Comparison of ENCODE assay signal across 21 cellular contexts in the genomic region with DNA sequence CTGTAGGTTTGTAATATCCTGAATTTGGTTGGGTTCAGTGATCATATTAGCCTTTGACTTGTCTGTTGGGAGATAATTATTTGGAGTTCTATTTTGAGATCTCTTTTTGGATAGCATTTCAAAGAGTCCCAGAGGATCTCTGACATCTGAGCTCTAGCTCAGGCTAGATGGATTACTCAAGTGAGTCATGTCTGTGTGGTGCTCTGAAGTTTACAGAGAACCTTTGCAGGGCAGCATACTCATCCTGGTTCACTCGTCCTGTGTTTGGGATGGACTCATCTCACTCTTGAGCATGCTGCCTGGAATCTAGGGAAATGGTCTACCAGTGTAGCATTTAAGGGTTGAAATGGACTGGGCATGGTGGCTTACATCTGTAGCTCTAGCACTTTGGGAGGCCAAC. TPM values are rescaled to one million over a fixed set of nuclear protein-coding genes. Genes with fewer than 3 reads are reported as not detected.
A peak's percentile ranks its signal among the peaks of the same experiment; 100 is the strongest.
DNase-seq lines count a peak whose midpoint lies in the region; ATAC-seq lines count a peak whose summit lies in the region.
"Had no signal": no experiment of that assay in that cellular context is flagged by ENCODE, and none has a peak within 500 bp of the region (broad histone marks: within the 10 kb centered on the region; RNA-seq: fewer than 3 reads in every experiment).

No MANE protein-coding gene starts in this region.

- no peaks in the 10 kb centered on the region for H3K9me3 ChIP-seq in GM23248 (ENCODE audit: low read depth)
- H3K9me3 ChIP-seq: sigmoid colon, testis had no signal

- 16 to 20% methylated on average over 1 of the region's 1 CpG for WGBS in GM23248 (ENCODE audit: low coverage in 1 of 2, low lambda C conversion rate in 2 of 2, missing lambda C conversion rate in 2 of 2), 2 experiments

- in situ Hi-C loops in GM23248 (cut with MboI): no loop called here

- no peak overlapping the region for H3K9ac ChIP-seq in GM23248
- H3K9ac ChIP-seq: KMS-11, parathyroid adenoma had no signal

- no peaks in the 10 kb centered on the region for H4K20me1 ChIP-seq in GM23248 (ENCODE audit: insufficient read depth)

- H3K27ac ChIP-seq in GM23248: no peak overlapping the region
- H3K27ac ChIP-seq: KMS-11, parathyroid adenoma, PC-9, sigmoid colon, testis had no signal

- H3K4me2 ChIP-seq in GM23248 (ENCODE audit: unreplicated experiment): no peak overlapping the region
- H3K4me2 ChIP-seq: KMS-11, PC-9 had no signal

- no peaks in the 10 kb centered on the region for H3K9me2 ChIP-seq in GM23248 (ENCODE audit: insufficient read depth)

- peaks cover 8% of the 10 kb centered on the region for H3K4me1 ChIP-seq in GM23248 (ENCODE audit: insufficient read depth)
- H3K4me1 ChIP-seq: parathyroid adenoma had no signal

- peaks cover 9% of the 10 kb centered on the region; the same call in 1 of the 2 replicates for H3K79me2 ChIP-seq in GM23248 (ENCODE audit: insufficient read depth)
- H3K79me2 ChIP-seq: parathyroid adenoma had no signal

- no peaks in the 10 kb centered on the region for H3K27me3 ChIP-seq in GM23248 (replicated peaks; ENCODE audit: insufficient read depth)
- H3K27me3 ChIP-seq: sigmoid colon, testis had no signal

- H2AFZ ChIP-seq in GM23248: no peak overlapping the region
- H2AFZ ChIP-seq: parathyroid adenoma, PC-9 had no signal

- H3F3A ChIP-seq in GM23248 (ENCODE audit: insufficient read depth): peaks cover 30% of the 10 kb centered on the region

- no peak for ATAC-seq in GM21825 (IDR thresholded peaks at IDR 0.05; ENCODE audit: unreplicated experiment)
- no peak for ATAC-seq in HG02870 (IDR thresholded peaks at IDR 0.05; ENCODE audit: unreplicated experiment)
- ATAC-seq in GM19395 (IDR thresholded peaks at IDR 0.05; ENCODE audit: unreplicated experiment): no peak

- no peak overlapping the region for H3K4me3 ChIP-seq in GM23248
- H3K4me3 ChIP-seq: PC-9, sigmoid colon, testis had no signal

- DNase-seq in A172 (ENCODE audit: low spot score) (peak; percentile 10), GM23248 (peak; percentile 58), amniotic epithelial cell (ENCODE audit: low read depth) (peak; percentile 28), hepatic stellate cell (ENCODE audit: low spot score) (peak; percentile 27), iPS-NIHi11 (ENCODE audit: low spot score) (no peak)
- DNase-seq: activated CD4-positive, alpha-beta T cell treated with anti-CD3 and anti-CD28 coated beads, Interleukin-2, amount 50 U/mL, for 4 hours; DMS 273 treated with DMSO at 0.1 percent for 48 hours; GDM1; NCI-H187 treated with DMSO at 0.1 percent for 48 hours; NCI-H2227 treated with DMSO at 0.1 percent for 48 hours; NCI-H82; PC-9; sigmoid colon; testis had no signal

- H3K36me3 ChIP-seq in GM23248 (ENCODE audit: low read depth): peaks cover 87% of the 10 kb centered on the region

RNA-seq across cellular contexts. Expression of a gene that starts 29.4 kb away (rescaled TPM):
- 0.12 and 0.22 TPM in 2 replicates for total RNA-seq in A172 (2014; rRNA removed; shearing (Covaris generic))
- not detected in 2 replicates for total RNA-seq in GM23248 (2014; rRNA removed; shearing (Covaris generic))
- polyA plus RNA-seq in GM23248 (2016; fragmentation: Nextera tagmentation; extraction: Ambion mirVana): not detected in 2 replicates
- total RNA-seq: SK-MEL-5 had no signal
- polyA plus RNA-seq: CD14-positive monocyte had no signal
